In genomic region chr13:27853345-27853744, GRCh38 we compare ENCODE assay signal across 27 cellular contexts.
"Had no signal": no experiment of that assay in that cellular context is flagged by ENCODE, and none has a peak within 500 bp of the region (broad histone marks: within the 10 kb centered on the region; RNA-seq: fewer than 3 reads in every experiment).

No MANE protein-coding gene starts in this region.

- H3K36me3 ChIP-seq: gastrocnemius medialis, left lung, prostate gland, right atrium auricular region, stomach, thyroid gland had no signal

- H3K4me3 Mint-ChIP-seq: dendritic cell treated with granulocyte-macrophage colony-stimulating factor and Interleukin-4, amounts not matched to agents 40 ng/mL and 50 ng/mL, for 4 days; endodermal cell; mesothelial cell of epicardium; naive B cell; natural killer cell treated with Interleukin-12 subunit alpha and Interleukin-12 subunit beta and Interleukin-15 and Interleukin-18, amount 100 ng/mL, for 72 hours; neural crest cell; stimulated activated effector memory CD8-positive, alpha-beta T cell treated with anti-CD3 and anti-CD28 coated beads, Interleukin-12 subunit alpha, Interleukin-12 subunit beta, amount 100 ng/mL, for 72 hours; type B pancreatic cell had no signal

- ATAC-seq: esophagus mucosa; gastrocnemius medialis; left lung; mucosa of descending colon; natural killer cell treated with Interleukin-12 subunit alpha and Interleukin-12 subunit beta and Interleukin-15 and Interleukin-18, amount 100 ng/mL, for 72 hours; sciatic nerve; stimulated activated effector memory CD8-positive, alpha-beta T cell treated with anti-CD3 and anti-CD28 coated beads, Interleukin-12 subunit alpha, Interleukin-12 subunit beta, amount 100 ng/mL, for 72 hours had no signal

- H3K4me1 Mint-ChIP-seq: endodermal cell; mesothelial cell of epicardium; naive B cell; neural crest cell; stimulated activated effector memory CD8-positive, alpha-beta T cell treated with anti-CD3 and anti-CD28 coated beads, Interleukin-12 subunit alpha, Interleukin-12 subunit beta, amount 100 ng/mL, for 72 hours had no signal

- DNase-seq: effector CD8-positive, alpha-beta T cell; endodermal cell; foreskin fibroblast; gastrocnemius medialis; head of caudate nucleus; kidney; left lung; mesenchymal stem cell; mucosa of descending colon; naive B cell; stimulated activated CD4-positive, alpha-beta T cell treated with anti-CD3 and anti-CD28 coated beads, Interleukin-2, amount 100 ng/mL, for 24 hours; stimulated activated CD4-positive, alpha-beta T cell treated with anti-CD3 and anti-CD28 coated beads, Interleukin-4, amount 100 ng/mL, for 24 hours; stimulated activated naive CD4-positive, alpha-beta T cell treated with Interleukin-2 at 50 U/mL for 16 hours; stomach; thyroid gland had no signal

- H3K27ac Mint-ChIP-seq: dendritic cell treated with granulocyte-macrophage colony-stimulating factor and Interleukin-4, amounts not matched to agents 40 ng/mL and 50 ng/mL, for 4 days; endodermal cell; mesothelial cell of epicardium; naive B cell; natural killer cell treated with Interleukin-12 subunit alpha and Interleukin-12 subunit beta and Interleukin-15 and Interleukin-18, amount 100 ng/mL, for 72 hours; stimulated activated effector memory CD8-positive, alpha-beta T cell treated with anti-CD3 and anti-CD28 coated beads, Interleukin-12 subunit alpha, Interleukin-12 subunit beta, amount 100 ng/mL, for 72 hours; type B pancreatic cell had no signal

- H3K4me1 ChIP-seq: gastrocnemius medialis, left lung, parathyroid adenoma, prostate gland, right atrium auricular region, stomach, thyroid gland had no signal

- H3K9me3 Mint-ChIP-seq: dendritic cell treated with granulocyte-macrophage colony-stimulating factor and Interleukin-4, amounts not matched to agents 40 ng/mL and 50 ng/mL, for 4 days; endodermal cell; mesothelial cell of epicardium; natural killer cell treated with Interleukin-12 subunit alpha and Interleukin-12 subunit beta and Interleukin-15 and Interleukin-18, amount 100 ng/mL, for 72 hours; neural crest cell; stimulated activated effector memory CD8-positive, alpha-beta T cell treated with anti-CD3 and anti-CD28 coated beads, Interleukin-12 subunit alpha, Interleukin-12 subunit beta, amount 100 ng/mL, for 72 hours; type B pancreatic cell had no signal

- H2AFZ ChIP-seq: parathyroid adenoma had no signal

- H3K36me3 Mint-ChIP-seq: mesothelial cell of epicardium; naive B cell; natural killer cell treated with Interleukin-12 subunit alpha and Interleukin-12 subunit beta and Interleukin-15 and Interleukin-18, amount 100 ng/mL, for 72 hours; stimulated activated effector memory CD8-positive, alpha-beta T cell treated with anti-CD3 and anti-CD28 coated beads, Interleukin-12 subunit alpha, Interleukin-12 subunit beta, amount 100 ng/mL, for 72 hours; type B pancreatic cell had no signal

- H3K79me2 ChIP-seq: parathyroid adenoma had no signal

- H3K9me3 ChIP-seq: gastrocnemius medialis, left lung, mucosa of descending colon, prostate gland, right atrium auricular region, stomach, thyroid gland had no signal

- H3K27me3 ChIP-seq: right atrium auricular region, thyroid gland had no signal

- H3K27ac ChIP-seq: epithelial cell of prostate, gastrocnemius medialis, left lung, parathyroid adenoma, prostate gland, right atrium auricular region, stomach, thyroid gland had no signal

- H3K4me3 ChIP-seq: gastrocnemius medialis, left lung, mucosa of descending colon, prostate gland, right atrium auricular region, stomach, thyroid gland had no signal
